Comparison of ENCODE assay signal across 1 cellular context in genomic region chr14:47674546-47675238, GRCh38.
TF ChIP-seq lines count a peak whose summit lies in the region.

No MANE protein-coding gene starts in this region.

TF ChIP-seq in H1, 55 proteins besides CTCF, POLR2A, EP300 and RAD21 (continued from another document):
- TF ChIP-seq, protein P1, sequence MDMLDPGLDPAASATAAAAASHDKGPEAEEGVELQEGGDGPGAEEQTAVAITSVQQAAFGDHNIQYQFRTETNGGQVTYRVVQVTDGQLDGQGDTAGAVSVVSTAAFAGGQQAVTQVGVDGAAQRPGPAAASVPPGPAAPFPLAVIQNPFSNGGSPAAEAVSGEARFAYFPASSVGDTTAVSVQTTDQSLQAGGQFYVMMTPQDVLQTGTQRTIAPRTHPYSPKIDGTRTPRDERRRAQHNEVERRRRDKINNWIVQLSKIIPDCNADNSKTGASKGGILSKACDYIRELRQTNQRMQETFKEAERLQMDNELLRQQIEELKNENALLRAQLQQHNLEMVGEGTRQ (IDR thresholded peaks at IDR 0.05; ENCODE audit: low read length): no peak
- peak; percentile 52 for TF ChIP-seq SUZ12 (IDR thresholded peaks at IDR 0.05; ENCODE audit: low read length)
- TF ChIP-seq EZH2 (IDR thresholded peaks at IDR 0.05; ENCODE audit: low read depth, low read length, severe bottlenecking): peak; percentile 72
- TF ChIP-seq ASH2L (IDR thresholded peaks at IDR 0.05; ENCODE audit: low read length): peak; percentile 34
- TF ChIP-seq NANOG (IDR thresholded peaks at IDR 0.05; ENCODE audit: insufficient read depth, low read depth, low read length, poor library complexity, severe bottlenecking): no peak
- TF ChIP-seq KDM4A (IDR thresholded peaks at IDR 0.05; ENCODE audit: low read depth, low read length, severe bottlenecking): peak; percentile 90
- no peak for TF ChIP-seq CHD2 (IDR thresholded peaks at IDR 0.05; ENCODE audit: low read length)
- no peak for TF ChIP-seq RXRA (IDR thresholded peaks at IDR 0.05; ENCODE audit: insufficient read depth, low read depth, low read length)
TF ChIP-seq in H1: peak in this region for 6.
